ENCODE assay signal across 31 cellular contexts in genomic region chr13:44040754-44041100, GRCh38.
DNase-seq lines count a peak whose midpoint lies in the region; ATAC-seq, FAIRE-seq and TF ChIP-seq lines count a peak whose summit lies in the region.
"Had no signal": no experiment of that assay in that cellular context is flagged by ENCODE, and none has a peak within 500 bp of the region (broad histone marks: within the 10 kb centered on the region; RNA-seq: fewer than 3 reads in every experiment).

No MANE protein-coding gene starts in this region.

- H3K9me2 ChIP-seq in MM.1S (replicated peaks; ENCODE audit: insufficient read depth, low read length): no peaks in the 10 kb centered on the region

- H3K4me1 ChIP-seq in astrocyte (ENCODE audit: insufficient read depth, low read length) (no peaks in the 10 kb centered on the region), MM.1S (ENCODE audit: low read length) (no peaks in the 10 kb centered on the region)
- H3K4me1 ChIP-seq: ascending aorta, gastrocnemius medialis, psoas muscle, testis, vagina had no signal

- peak; percentile 23 for FAIRE-seq in astrocyte (lab: Jason Lieb, UNC)
- FAIRE-seq: D721Med, HepG2, TTC549 had no signal

- no peak overlapping the region for H3K4me3 Mint-ChIP-seq in astrocyte (ENCODE audit: unreplicated experiment)
- no peak overlapping the region for H3K4me3 Mint-ChIP-seq in CD4-positive, alpha-beta T cell
- H3K4me3 Mint-ChIP-seq: activated CD8-positive, alpha-beta T cell treated with anti-CD3 and anti-CD28 coated beads for 36 hours; activated naive CD8-positive, alpha-beta T cell treated with anti-CD3 and anti-CD28 coated beads for 36 hours had no signal

- H3K9me3 Mint-ChIP-seq in astrocyte (ENCODE audit: unreplicated experiment): no peaks in the 10 kb centered on the region
- H3K9me3 Mint-ChIP-seq in CD4-positive, alpha-beta T cell: peaks cover under 1% of the 10 kb centered on the region
- H3K9me3 Mint-ChIP-seq: activated CD8-positive, alpha-beta T cell treated with anti-CD3 and anti-CD28 coated beads for 36 hours had no signal

- no peaks in the 10 kb centered on the region for H3F3A ChIP-seq in MM.1S (ENCODE audit: insufficient read depth, low read length)

- no peak overlapping the region for H3K27ac ChIP-seq in astrocyte (ENCODE audit: low read depth, low read length)
- no peak overlapping the region for H3K27ac ChIP-seq in CD4-positive, alpha-beta T cell (ENCODE audit: low read depth, low read length)
- H3K27ac ChIP-seq in MM.1S (ENCODE audit: low read length): no peak overlapping the region
- H3K27ac ChIP-seq: C4-2B, gastrocnemius medialis, HL-60, psoas muscle, testis, vagina had no signal

- H4K20me1 ChIP-seq in astrocyte (ENCODE audit: insufficient read depth, low read length) (no peaks in the 10 kb centered on the region), MM.1S (ENCODE audit: insufficient read depth, low read length) (no peaks in the 10 kb centered on the region)

- H3K4me2 ChIP-seq in astrocyte (ENCODE audit: low read length) (no peak overlapping the region), MM.1S (ENCODE audit: low read depth, low read length) (no peak overlapping the region)

- H3K79me2 ChIP-seq in astrocyte (ENCODE audit: insufficient read depth, low read length): no peaks in the 10 kb centered on the region
- no peaks in the 10 kb centered on the region for H3K79me2 ChIP-seq in MM.1S (ENCODE audit: low read length)

- H3K9me3 ChIP-seq in astrocyte (ENCODE audit: insufficient read depth, low read depth, low read length): no peaks in the 10 kb centered on the region
- H3K9me3 ChIP-seq in CD4-positive, alpha-beta T cell (ENCODE audit: control insufficient read depth, low read length): no peaks in the 10 kb centered on the region
- H3K9me3 ChIP-seq in MM.1S (replicated peaks; ENCODE audit: insufficient read depth, low read length): no peaks in the 10 kb centered on the region
- H3K9me3 ChIP-seq: ascending aorta, gastrocnemius medialis, psoas muscle, testis, vagina had no signal

- H3K4me3 ChIP-seq in astrocyte (ENCODE audit: insufficient read depth, low read depth, low read length) (no peak overlapping the region), fibroblast of villous mesenchyme (ENCODE audit: low read depth, low read length) (no peak overlapping the region), MM.1S (ENCODE audit: low read length) (no peak overlapping the region)
- H3K4me3 ChIP-seq: ascending aorta, gastrocnemius medialis, psoas muscle, testis, vagina had no signal

- no peaks in the 10 kb centered on the region for H3K27me3 ChIP-seq in astrocyte (ENCODE audit: insufficient read depth, low read length)
- no peaks in the 10 kb centered on the region for H3K27me3 ChIP-seq in CD4-positive, alpha-beta T cell (ENCODE audit: control insufficient read depth, insufficient read depth, low read length)
- no peaks in the 10 kb centered on the region for H3K27me3 ChIP-seq in MM.1S (replicated peaks; ENCODE audit: insufficient read depth, low read length)
- H3K27me3 ChIP-seq: ascending aorta, gastrocnemius medialis, testis, vagina had no signal

- H2AFZ ChIP-seq in astrocyte (ENCODE audit: low read depth, low read length) (no peak overlapping the region), MM.1S (ENCODE audit: low read length) (no peak overlapping the region)

- peaks cover 17% of the 10 kb centered on the region for H3K4me1 Mint-ChIP-seq in astrocyte (ENCODE audit: low read depth, unreplicated experiment)
- H3K4me1 Mint-ChIP-seq in CD4-positive, alpha-beta T cell (ENCODE audit: low read depth): no peaks in the 10 kb centered on the region

- POLR2A ChIA-PET in CD4-positive, alpha-beta T cell (lab: Charles Lee): no interaction called here

- TF ChIP-seq CTCF in astrocyte (IDR thresholded peaks at IDR 0.05; ENCODE audit: insufficient read depth, low read depth, low read length) (no peak), fibroblast of villous mesenchyme (IDR thresholded peaks at IDR 0.05; ENCODE audit: insufficient read depth, low read depth, low read length) (no peak), MM.1S (IDR thresholded peaks at IDR 0.05; ENCODE audit: low read length) (no peak)
- TF ChIP-seq CTCF in CD4-positive, alpha-beta T cell (IDR thresholded peaks at IDR 0.05): no peak

- no peaks in the 10 kb centered on the region for H3K27me3 Mint-ChIP-seq in astrocyte (ENCODE audit: low read depth, unreplicated experiment)
- peaks cover 2% of the 10 kb centered on the region for H3K27me3 Mint-ChIP-seq in CD4-positive, alpha-beta T cell

- intact Hi-C loops in CD4-positive, alpha-beta T cell (cut with DNase I, micrococcal nuclease): loop anchor here in 1 of 2 experiments (5.0 kb wide), 1 partner anchor 443 kb away; no protein-coding TSS in a partner anchor

- H3K36me3 ChIP-seq in astrocyte (ENCODE audit: insufficient read depth, low read length) (no peaks in the 10 kb centered on the region), MM.1S (replicated peaks; ENCODE audit: insufficient read depth, low read length) (no peaks in the 10 kb centered on the region)
- H3K36me3 ChIP-seq: ascending aorta, gastrocnemius medialis, vagina had no signal

- H3K9ac ChIP-seq in astrocyte (ENCODE audit: low read length) (no peak overlapping the region), MM.1S (ENCODE audit: low read length) (no peak overlapping the region)

- peak overlapping the region; percentile 21 for H3K27ac Mint-ChIP-seq in astrocyte (ENCODE audit: unreplicated experiment)
- H3K27ac Mint-ChIP-seq in CD4-positive, alpha-beta T cell: no peak overlapping the region
- H3K27ac Mint-ChIP-seq: activated CD8-positive, alpha-beta T cell treated with anti-CD3 and anti-CD28 coated beads for 36 hours; activated naive CD8-positive, alpha-beta T cell treated with anti-CD3 and anti-CD28 coated beads for 36 hours had no signal

- no peak for ATAC-seq in CD4-positive, alpha-beta T cell (ENCODE audit: poor library complexity)
- ATAC-seq: activated CD8-positive, alpha-beta T cell treated with anti-CD3 and anti-CD28 coated beads for 36 hours; gastrocnemius medialis; HepG2; psoas muscle had no signal

- H3K36me3 Mint-ChIP-seq in astrocyte (ENCODE audit: low read depth, unreplicated experiment): no peaks in the 10 kb centered on the region
- H3K36me3 Mint-ChIP-seq in CD4-positive, alpha-beta T cell (ENCODE audit: low read depth): no peaks in the 10 kb centered on the region
- H3K36me3 Mint-ChIP-seq: activated naive CD8-positive, alpha-beta T cell treated with anti-CD3 and anti-CD28 coated beads for 36 hours had no signal

- CTCF ChIA-PET in CD4-positive, alpha-beta T cell (lab: Charles Lee): no interaction called here

- DNase-seq in GM04504 (ENCODE audit: low read depth) (peak; percentile 2), astrocyte (ENCODE audit: low read depth) (peak; percentile 48), fibroblast of villous mesenchyme (ENCODE audit: low read depth) (peak; percentile 38), renal cortical epithelial cell (ENCODE audit: low read depth) (peak; percentile 92), GM19238 (ENCODE audit: insufficient read length, low spot score) (no peak), OCI-M2 (lab: John Stamatoyannopoulos, UW; ENCODE audit: unreplicated experiment) (no peak), MM.1S (no peak)
- DNase-seq in CD4-positive, alpha-beta T cell: no peak
- DNase-seq: activated CD4-positive, CD25-positive, alpha-beta regulatory T cell treated with anti-CD3 and anti-CD28 coated beads, Interleukin-2, amount 50 U/mL, for 72 hours; activated CD8-positive, alpha-beta T cell treated with anti-CD3 and anti-CD28 coated beads for 36 hours; activated effector memory CD4-positive, alpha-beta T cell treated with Interleukin-2 at 50 U/mL for 16 hours; activated naive CD8-positive, alpha-beta T cell treated with anti-CD3 and anti-CD28 coated beads for 36 hours; cerebellar nuclear complex; gastrocnemius medialis; hypothalamus; NCI-H1105 treated with DMSO at 0.1 percent for 48 hours; NCI-H2029 treated with DMSO at 0.1 percent for 48 hours; NCI-H345; NCI-H82; psoas muscle; SHP77 treated with DMSO at 0.1 percent for 48 hours; stimulated activated CD4-positive, alpha-beta T cell treated with anti-CD3 and anti-CD28 coated beads, Interleukin-4, amount 100 ng/mL, for 24 hours; stimulated activated naive CD4-positive, alpha-beta T cell; testis had no signal

Comparison
In these comparisons a context has a peak if more than half of its experiments do, and no peak if none do; other contexts are left out.
1. DNase-seq: peak in GM04504 (single experiment), astrocyte (single experiment), fibroblast of villous mesenchyme (single experiment) and renal cortical epithelial cell (single experiment); none in CD4-positive, alpha-beta T cell (0 of 10), GM19238 (single experiment), OCI-M2 (single experiment) and MM.1S (single experiment).